In genomic region chr6:7125290-7125689, GRCh38 we compare ENCODE assay signal across 24 cellular contexts. TPM values are rescaled to one million over a fixed set of nuclear protein-coding genes. Genes with fewer than 3 reads are reported as not detected.
DNase-seq lines count a peak whose midpoint lies in the region; ATAC-seq and TF ChIP-seq lines count a peak whose summit lies in the region.
"Had no signal": no experiment of that assay in that cellular context is flagged by ENCODE, and none has a peak within 500 bp of the region (broad histone marks: within the 10 kb centered on the region; RNA-seq: fewer than 3 reads in every experiment).

No MANE protein-coding gene starts in this region.

- H3K9me3 ChIP-seq in esophagus (ENCODE audit: control insufficient read depth in 2 of 2, insufficient read depth in 1 of 2, low read depth in 1 of 2, low read length in 1 of 2): no peaks in the 10 kb centered on the region
- H3K9me3 ChIP-seq: body of pancreas, spleen, transverse colon had no signal

- H3K4me1 ChIP-seq in esophagus (ENCODE audit: control insufficient read depth in 2 of 2, insufficient read depth in 2 of 2, low read length in 1 of 2) (peaks cover 2 to 17% of the 10 kb centered on the region in 2 donors), foreskin keratinocyte (peaks cover 24% of the 10 kb centered on the region)

- H3K36me3 ChIP-seq in esophagus (ENCODE audit: control insufficient read depth in 2 of 2, insufficient read depth in 2 of 2, low read length in 1 of 2): peaks cover 0 to 6% of the 10 kb centered on the region in 2 donors
- H3K36me3 ChIP-seq: transverse colon had no signal

- H3K36me3 Mint-ChIP-seq in activated CD8-positive, alpha-beta T cell treated with anti-CD3 and anti-CD28 coated beads for 36 hours (ENCODE audit: low read depth): peaks cover 51% of the 10 kb centered on the region
- peaks cover 61% of the 10 kb centered on the region for H3K36me3 Mint-ChIP-seq in activated CD8-positive, alpha-beta T cell treated with anti-CD3 and anti-CD28 coated beads, Interleukin-2, amount 10 ng/mL, durations not matched to agents 7 days and 5 days (ENCODE audit: low read depth)
- H3K36me3 Mint-ChIP-seq in stimulated activated memory B cell treated with anti-CD40 and anti-IgM and Interleukin-4, amounts not matched to agents 10 μg/mL and 1 μg/mL and 100 μg/mL, for 72 hours: peaks cover 52% of the 10 kb centered on the region

- TF ChIP-seq CTCF in activated CD8-positive, alpha-beta T cell treated with anti-CD3 and anti-CD28 coated beads for 36 hours (IDR thresholded peaks at IDR 0.05): no peak
- TF ChIP-seq CTCF in HL-60 (IDR thresholded peaks at IDR 0.05; ENCODE audit: insufficient read depth, low read length) (no peak), foreskin keratinocyte (conservative IDR thresholded peaks at IDR 0.05) (no peak)

- CTCF ChIA-PET in activated CD8-positive, alpha-beta T cell treated with anti-CD3 and anti-CD28 coated beads for 36 hours (lab: Charles Lee): interaction anchor here (1.1 kb wide), 1 partner anchor 11 kb away, joined by 3 read pairs; no protein-coding TSS in a partner anchor
- CTCF ChIA-PET in activated CD8-positive, alpha-beta T cell treated with anti-CD3 and anti-CD28 coated beads, Interleukin-2, amount 10 ng/mL, durations not matched to agents 7 days and 5 days (lab: Charles Lee): no interaction called here

- no peaks in the 10 kb centered on the region for H3K9me3 Mint-ChIP-seq in activated CD8-positive, alpha-beta T cell treated with anti-CD3 and anti-CD28 coated beads for 36 hours
- no peaks in the 10 kb centered on the region for H3K9me3 Mint-ChIP-seq in activated CD8-positive, alpha-beta T cell treated with anti-CD3 and anti-CD28 coated beads, Interleukin-2, amount 10 ng/mL, durations not matched to agents 7 days and 5 days (ENCODE audit: insufficient read depth)
- H3K9me3 Mint-ChIP-seq in stimulated activated memory B cell treated with anti-CD40 and anti-IgM and Interleukin-4, amounts not matched to agents 10 μg/mL and 1 μg/mL and 100 μg/mL, for 72 hours: no peaks in the 10 kb centered on the region
- H3K9me3 Mint-ChIP-seq: activated T-cell treated with anti-CD3 and anti-CD28 coated beads, Interleukin-2, amount 50 U/mL, for 4 hours; neural crest cell had no signal

- H3K4me3 Mint-ChIP-seq in activated CD8-positive, alpha-beta T cell treated with anti-CD3 and anti-CD28 coated beads for 36 hours: no peak overlapping the region
- H3K4me3 Mint-ChIP-seq in activated CD8-positive, alpha-beta T cell treated with anti-CD3 and anti-CD28 coated beads, Interleukin-2, amount 10 ng/mL, durations not matched to agents 7 days and 5 days: no peak overlapping the region
- no peak overlapping the region for H3K4me3 Mint-ChIP-seq in stimulated activated memory B cell treated with anti-CD40 and anti-IgM and Interleukin-4, amounts not matched to agents 10 μg/mL and 1 μg/mL and 100 μg/mL, for 72 hours
- H3K4me3 Mint-ChIP-seq: activated naive CD8-positive, alpha-beta T cell; activated T-cell treated with anti-CD3 and anti-CD28 coated beads, Interleukin-2, amount 50 U/mL, for 4 hours; neural crest cell had no signal

- ATAC-seq in activated CD8-positive, alpha-beta T cell treated with anti-CD3 and anti-CD28 coated beads for 36 hours: no peak
- no peak for ATAC-seq in activated CD8-positive, alpha-beta T cell treated with anti-CD3 and anti-CD28 coated beads, Interleukin-2, amount 10 ng/mL, durations not matched to agents 7 days and 5 days
- ATAC-seq in stimulated activated memory B cell treated with anti-CD40 and anti-IgM and Interleukin-4, amounts not matched to agents 10 μg/mL and 1 μg/mL and 100 μg/mL, for 72 hours: no peak
- ATAC-seq in HG03442 (IDR thresholded peaks at IDR 0.05; ENCODE audit: unreplicated experiment): no peak
- no peak for ATAC-seq in foreskin keratinocyte
- ATAC-seq: body of pancreas had no signal

- peak overlapping the region; percentile 42 for H3K27ac Mint-ChIP-seq in activated CD8-positive, alpha-beta T cell treated with anti-CD3 and anti-CD28 coated beads for 36 hours
- H3K27ac Mint-ChIP-seq in activated CD8-positive, alpha-beta T cell treated with anti-CD3 and anti-CD28 coated beads, Interleukin-2, amount 10 ng/mL, durations not matched to agents 7 days and 5 days: no peak overlapping the region
- H3K27ac Mint-ChIP-seq in stimulated activated memory B cell treated with anti-CD40 and anti-IgM and Interleukin-4, amounts not matched to agents 10 μg/mL and 1 μg/mL and 100 μg/mL, for 72 hours: peak overlapping the region; percentile 28

- no peak for DNase-seq in activated CD8-positive, alpha-beta T cell treated with anti-CD3 and anti-CD28 coated beads for 36 hours
- DNase-seq in activated CD8-positive, alpha-beta T cell treated with anti-CD3 and anti-CD28 coated beads, Interleukin-2, amount 10 ng/mL, durations not matched to agents 7 days and 5 days: no peak
- DNase-seq in HL-60 (ENCODE audit: low read depth in 1 of 2, low spot score in 1 of 2) (no peak), hypothalamus (lab: John Stamatoyannopoulos, UW) (no peak), foreskin keratinocyte (no peak)
- DNase-seq: activated CD4-positive, alpha-beta T cell treated with anti-CD3 and anti-CD28 coated beads, Interleukin-2, amount 50 U/mL, for 4 hours; activated T-cell treated with anti-CD3 and anti-CD28 coated beads, Interleukin-2, amount 50 U/mL, for 4 hours; AML-193; body of pancreas; foreskin fibroblast; GOT3; Karpas-422; OCI-M1; SIG-M5; spleen; stimulated activated CD8-positive, alpha-beta memory T cell treated with anti-CD3 and anti-CD28 coated beads, Interleukin-4, amount 100 ng/mL, for 48 hours; T-helper 1 cell; transverse colon had no signal

- WGBS in esophagus, 2 donors: 82 to 91% methylated on average over 1 of the region's 1 CpG

- H3K27me3 Mint-ChIP-seq in activated CD8-positive, alpha-beta T cell treated with anti-CD3 and anti-CD28 coated beads for 36 hours: no peaks in the 10 kb centered on the region
- H3K27me3 Mint-ChIP-seq in activated CD8-positive, alpha-beta T cell treated with anti-CD3 and anti-CD28 coated beads, Interleukin-2, amount 10 ng/mL, durations not matched to agents 7 days and 5 days (ENCODE audit: low read depth): no peaks in the 10 kb centered on the region
- H3K27me3 Mint-ChIP-seq in stimulated activated memory B cell treated with anti-CD40 and anti-IgM and Interleukin-4, amounts not matched to agents 10 μg/mL and 1 μg/mL and 100 μg/mL, for 72 hours: no peaks in the 10 kb centered on the region
- H3K27me3 Mint-ChIP-seq: activated naive CD8-positive, alpha-beta T cell had no signal

- H3K27ac ChIP-seq in HL-60 (replicated peaks) (peak overlapping the region; percentile 15), esophagus (ENCODE audit: low read depth in 2 of 2, low read length in 1 of 2) (peak overlapping the region; percentile 74 to 80), foreskin keratinocyte (no peak overlapping the region)
- H3K27ac ChIP-seq: 22Rv1 had no signal

- H3K27me3 ChIP-seq in HL-60 (ENCODE audit: insufficient read depth, poor library complexity, severe bottlenecking) (no peaks in the 10 kb centered on the region), esophagus (ENCODE audit: control insufficient read depth in 1 of 2, insufficient read depth in 2 of 2, low read length in 2 of 2) (no peaks in the 10 kb centered on the region), foreskin keratinocyte (no peaks in the 10 kb centered on the region)
- H3K27me3 ChIP-seq: body of pancreas, spleen, transverse colon had no signal

- intact Hi-C loops in activated CD8-positive, alpha-beta T cell treated with anti-CD3 and anti-CD28 coated beads for 36 hours (cut with micrococcal nuclease): no loop called here

- peaks cover 59% of the 10 kb centered on the region for H3K4me1 Mint-ChIP-seq in activated CD8-positive, alpha-beta T cell treated with anti-CD3 and anti-CD28 coated beads for 36 hours (ENCODE audit: low read depth)
- peaks cover 59% of the 10 kb centered on the region for H3K4me1 Mint-ChIP-seq in activated CD8-positive, alpha-beta T cell treated with anti-CD3 and anti-CD28 coated beads, Interleukin-2, amount 10 ng/mL, durations not matched to agents 7 days and 5 days (ENCODE audit: low read depth)
- peaks cover 71% of the 10 kb centered on the region for H3K4me1 Mint-ChIP-seq in stimulated activated memory B cell treated with anti-CD40 and anti-IgM and Interleukin-4, amounts not matched to agents 10 μg/mL and 1 μg/mL and 100 μg/mL, for 72 hours

- POLR2A ChIA-PET in activated CD8-positive, alpha-beta T cell treated with anti-CD3 and anti-CD28 coated beads for 36 hours (lab: Charles Lee): interaction anchor here (1.1 kb wide), 1 partner anchor 10 kb away, joined by 3 read pairs; no protein-coding TSS in a partner anchor
- POLR2A ChIA-PET in activated CD8-positive, alpha-beta T cell treated with anti-CD3 and anti-CD28 coated beads, Interleukin-2, amount 10 ng/mL, durations not matched to agents 7 days and 5 days (lab: Charles Lee): no interaction called here

- H3K4me3 ChIP-seq in HL-60 (replicated peaks; ENCODE audit: insufficient read depth, low read length): no peak overlapping the region
- no peak overlapping the region for H3K4me3 ChIP-seq in esophagus (ENCODE audit: low read depth in 1 of 2, low read length in 2 of 2)
- H3K4me3 ChIP-seq: body of pancreas, spleen, transverse colon had no signal

RNA-seq across cellular contexts. Expression of gene RREB1, which starts 17.5 kb away (rescaled TPM):
- 10 to 100 TPM; 18.7 to 19.7 TPM for total RNA-seq in activated CD8-positive, alpha-beta T cell treated with anti-CD3 and anti-CD28 coated beads for 36 hours
- 10 to 100 TPM; 27.5 to 29.0 TPM for total RNA-seq in activated CD8-positive, alpha-beta T cell treated with anti-CD3 and anti-CD28 coated beads, Interleukin-2, amount 10 ng/mL, durations not matched to agents 7 days and 5 days
- polyA plus RNA-seq in esophagus: 10 to 100 TPM; 13.0 to 19.7 TPM
- total RNA-seq in foreskin keratinocyte: 25.4 and 25.8 TPM in 2 replicates
- polyA plus RNA-seq in foreskin keratinocyte: 2.9 and 3.2 TPM in 2 replicates
